Comparison of ENCODE assay signal across 1 cellular context in the genomic region with DNA sequence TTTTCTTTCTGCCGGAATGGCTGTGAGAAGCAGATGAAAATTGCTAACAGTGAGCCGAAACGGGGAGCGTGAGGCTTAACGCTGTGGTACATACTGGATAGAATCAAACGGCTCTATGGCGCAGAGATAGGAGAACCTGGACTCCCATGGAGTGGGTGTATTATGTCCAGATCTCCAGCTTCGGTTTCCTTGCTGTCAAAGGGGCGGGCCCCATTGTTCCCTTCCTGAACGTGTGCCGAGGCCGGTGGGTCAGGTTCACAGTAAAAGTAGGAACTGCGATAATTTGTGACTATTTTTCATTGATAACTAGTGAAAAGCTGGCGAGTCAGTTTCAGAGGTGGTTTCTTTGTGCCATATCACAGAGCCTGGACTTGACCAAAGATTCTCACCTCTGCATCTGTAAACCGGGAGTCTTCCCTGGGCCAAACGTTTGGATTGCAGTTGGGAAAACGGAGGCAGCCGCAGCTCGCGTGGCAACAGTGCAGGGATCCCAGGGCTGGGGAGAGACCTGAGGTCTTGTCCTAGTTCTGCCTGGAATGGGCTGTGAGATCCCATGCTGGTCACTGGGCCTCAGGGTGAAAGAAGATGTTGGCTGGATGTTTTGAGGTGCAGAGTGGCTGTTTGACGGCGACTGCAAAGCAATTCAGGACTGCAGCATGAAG.
A peak's percentile ranks its signal among the peaks of the same experiment; 100 is the strongest.
TF ChIP-seq lines count a peak whose summit lies in the region.

No MANE protein-coding gene starts in this region.

TF ChIP-seq in GM12878, 131 proteins besides CTCF, POLR2A, EP300 and RAD21:
- TF ChIP-seq GATAD2B (conservative IDR thresholded peaks at IDR 0.05; ENCODE audit: low read depth), result no peak
- TF ChIP-seq SMAD5 (IDR thresholded peaks at IDR 0.05; ENCODE audit: low read depth), result peak; percentile 38; the same call in 1 of the 2 replicates
- TF ChIP-seq, protein P1, sequence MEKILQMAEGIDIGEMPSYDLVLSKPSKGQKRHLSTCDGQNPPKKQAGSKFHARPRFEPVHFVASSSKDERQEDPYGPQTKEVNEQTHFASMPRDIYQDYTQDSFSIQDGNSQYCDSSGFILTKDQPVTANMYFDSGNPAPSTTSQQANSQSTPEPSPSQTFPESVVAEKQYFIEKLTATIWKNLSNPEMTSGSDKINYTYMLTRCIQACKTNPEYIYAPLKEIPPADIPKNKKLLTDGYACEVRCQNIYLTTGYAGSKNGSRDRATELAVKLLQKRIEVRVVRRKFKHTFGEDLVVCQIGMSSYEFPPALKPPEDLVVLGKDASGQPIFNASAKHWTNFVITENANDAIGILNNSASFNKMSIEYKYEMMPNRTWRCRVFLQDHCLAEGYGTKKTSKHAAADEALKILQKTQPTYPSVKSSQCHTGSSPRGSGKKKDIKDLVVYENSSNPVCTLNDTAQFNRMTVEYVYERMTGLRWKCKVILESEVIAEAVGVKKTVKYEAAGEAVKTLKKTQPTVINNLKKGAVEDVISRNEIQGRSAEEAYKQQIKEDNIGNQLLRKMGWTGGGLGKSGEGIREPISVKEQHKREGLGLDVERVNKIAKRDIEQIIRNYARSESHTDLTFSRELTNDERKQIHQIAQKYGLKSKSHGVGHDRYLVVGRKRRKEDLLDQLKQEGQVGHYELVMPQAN (conservative IDR thresholded peaks at IDR 0.05), result 0 out of 2 replicates have a peak, but pooled peaks have one; percentile 17
- TF ChIP-seq, protein P2, sequence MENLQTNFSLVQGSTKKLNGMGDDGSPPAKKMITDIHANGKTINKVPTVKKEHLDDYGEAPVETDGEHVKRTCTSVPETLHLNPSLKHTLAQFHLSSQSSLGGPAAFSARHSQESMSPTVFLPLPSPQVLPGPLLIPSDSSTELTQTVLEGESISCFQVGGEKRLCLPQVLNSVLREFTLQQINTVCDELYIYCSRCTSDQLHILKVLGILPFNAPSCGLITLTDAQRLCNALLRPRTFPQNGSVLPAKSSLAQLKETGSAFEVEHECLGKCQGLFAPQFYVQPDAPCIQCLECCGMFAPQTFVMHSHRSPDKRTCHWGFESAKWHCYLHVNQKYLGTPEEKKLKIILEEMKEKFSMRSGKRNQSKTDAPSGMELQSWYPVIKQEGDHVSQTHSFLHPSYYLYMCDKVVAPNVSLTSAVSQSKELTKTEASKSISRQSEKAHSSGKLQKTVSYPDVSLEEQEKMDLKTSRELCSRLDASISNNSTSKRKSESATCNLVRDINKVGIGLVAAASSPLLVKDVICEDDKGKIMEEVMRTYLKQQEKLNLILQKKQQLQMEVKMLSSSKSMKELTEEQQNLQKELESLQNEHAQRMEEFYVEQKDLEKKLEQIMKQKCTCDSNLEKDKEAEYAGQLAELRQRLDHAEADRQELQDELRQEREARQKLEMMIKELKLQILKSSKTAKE (IDR thresholded peaks at IDR 0.05; ENCODE audit: low read depth, poor library complexity, severe bottlenecking), result no peak
- no peak for TF ChIP-seq TARDBP (IDR thresholded peaks at IDR 0.05; ENCODE audit: borderline replicate concordance)
TF ChIP-seq in GM12878: peak in this region for 2.
